Comparison of ENCODE assay signal across 2 cellular contexts in genomic region chr3:170049146-170050000, GRCh38.
TF ChIP-seq lines count a peak whose summit lies in the region.

No MANE protein-coding gene starts in this region.

TF ChIP-seq in SK-N-SH treated with all-trans-retinoic acid at 6 μM for 48 hours, 23 proteins besides CTCF, POLR2A, EP300 and RAD21 (continued from another document):
- TF ChIP-seq, protein P1, sequence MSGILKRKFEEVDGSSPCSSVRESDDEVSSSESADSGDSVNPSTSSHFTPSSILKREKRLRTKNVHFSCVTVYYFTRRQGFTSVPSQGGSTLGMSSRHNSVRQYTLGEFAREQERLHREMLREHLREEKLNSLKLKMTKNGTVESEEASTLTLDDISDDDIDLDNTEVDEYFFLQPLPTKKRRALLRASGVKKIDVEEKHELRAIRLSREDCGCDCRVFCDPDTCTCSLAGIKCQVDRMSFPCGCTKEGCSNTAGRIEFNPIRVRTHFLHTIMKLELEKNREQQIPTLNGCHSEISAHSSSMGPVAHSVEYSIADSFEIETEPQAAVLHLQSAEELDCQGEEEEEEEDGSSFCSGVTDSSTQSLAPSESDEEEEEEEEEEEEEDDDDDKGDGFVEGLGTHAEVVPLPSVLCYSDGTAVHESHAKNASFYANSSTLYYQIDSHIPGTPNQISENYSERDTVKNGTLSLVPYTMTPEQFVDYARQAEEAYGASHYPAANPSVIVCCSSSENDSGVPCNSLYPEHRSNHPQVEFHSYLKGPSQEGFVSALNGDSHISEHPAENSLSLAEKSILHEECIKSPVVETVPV (CRISPR knock-in tag; IDR thresholded peaks at IDR 0.05) = no peak
- TF ChIP-seq ZFP30 (CRISPR knock-in tag; IDR thresholded peaks at IDR 0.05) = no peak

TF ChIP-seq in K562, 482 proteins besides CTCF, POLR2A, EP300 and RAD21 (continued from another document):
- TF ChIP-seq SIN3A (IDR thresholded peaks at IDR 0.05; ENCODE audit: borderline replicate concordance in 2 of 2, control insufficient read depth in 1 of 2, low read depth in 2 of 2, low read length in 2 of 2) = no peak
- no peak for TF ChIP-seq SMARCA4 (IDR thresholded peaks at IDR 0.05)
- no peak for TF ChIP-seq ESRRB (CRISPR knock-in tag; IDR thresholded peaks at IDR 0.05; ENCODE audit: borderline replicate concordance)
- no peak for TF ChIP-seq YBX1 (IDR thresholded peaks at IDR 0.05)
